In the genomic region with DNA sequence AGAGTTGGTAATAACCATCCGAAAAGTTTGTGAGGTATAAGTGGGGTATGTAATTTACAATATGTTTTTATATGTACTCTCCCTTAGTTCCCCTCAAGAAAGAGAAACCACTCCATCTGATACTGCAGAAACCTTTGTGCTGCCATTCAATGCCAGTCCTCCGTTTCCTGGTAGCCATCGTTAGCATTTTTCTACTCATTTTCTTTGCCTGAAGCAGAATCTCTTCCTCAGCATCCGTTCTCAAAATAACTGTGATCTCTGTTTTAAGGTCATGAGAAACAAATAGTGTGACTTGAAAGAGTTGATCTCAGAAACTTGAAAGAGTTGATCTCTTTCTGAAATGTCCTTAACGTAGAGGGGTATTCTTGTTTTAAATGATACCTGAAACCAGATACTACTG, we compare ENCODE assay signal across 8 cellular contexts. TPM values are rescaled to one million over a fixed set of nuclear protein-coding genes. Genes with fewer than 3 reads are reported as not detected.
DNase-seq lines count a peak whose midpoint lies in the region; ATAC-seq and TF ChIP-seq lines count a peak whose summit lies in the region.

No MANE protein-coding gene starts in this region.

- H3K36me3 ChIP-seq in RWPE2 (ENCODE audit: low read depth) (peaks cover 63% of the 10 kb centered on the region), sigmoid colon (peaks cover 0 to 39% (median 5%) of the 10 kb centered on the region in 4 donors)

- H3K9me3 ChIP-seq in RWPE2 (ENCODE audit: severe bottlenecking) (no peaks in the 10 kb centered on the region), sigmoid colon (no peaks in the 10 kb centered on the region)

- peak overlapping the region; percentile 65 for H3K4me3 ChIP-seq in GM12865 (ENCODE audit: low read depth, low read length)
- peak overlapping the region; percentile 65 for H3K4me3 ChIP-seq in RWPE2 (ENCODE audit: severe bottlenecking)
- peak overlapping the region; percentile 96 for H3K4me3 ChIP-seq in fibroblast of mammary gland (ENCODE audit: control insufficient read depth, low read depth, low read length)
- H3K4me3 ChIP-seq in sigmoid colon = peak overlapping the region; percentile 72 to 89 (median 82)

- TF ChIP-seq EP300 in sigmoid colon (IDR thresholded peaks at IDR 0.05) = no peak

- DNase-seq in GM12865 (ENCODE audit: low read depth) (peak; percentile 46), RWPE2 (ENCODE audit: low spot score) (no peak), fibroblast of mammary gland (ENCODE audit: low read depth) (peak; percentile 3), sigmoid colon (no peak), GM03348 (ENCODE audit: low spot score) (no peak)
- DNase-seq in effector CD4-positive, alpha-beta T cell = no peak

- intact Hi-C loops in sigmoid colon (cut with DNase I) = loop anchor here (10.0 kb wide), 1 partner anchor 752 kb away; a partner anchor contains a TSS

- 11 to 21% methylated on average over 5 of the region's 5 CpGs for WGBS in sigmoid colon, 2 donors

- H3K4me1 ChIP-seq in RWPE2 (ENCODE audit: insufficient read depth, poor library complexity, severe bottlenecking) (peaks cover 5% of the 10 kb centered on the region), sigmoid colon (peaks cover 0 to 47% (median 39%) of the 10 kb centered on the region in 4 donors)

- H3K27me3 ChIP-seq in RWPE2 (ENCODE audit: insufficient read depth, poor library complexity, severe bottlenecking) (no peaks in the 10 kb centered on the region), sigmoid colon (no peaks in the 10 kb centered on the region)

- H3K27ac ChIP-seq in RWPE2 (ENCODE audit: poor library complexity, severe bottlenecking) (no peak overlapping the region), sigmoid colon (peak overlapping the region in 3 of 4 donors; percentile 83 to 85 (median 84))

- TF ChIP-seq POLR2A in sigmoid colon (IDR thresholded peaks at IDR 0.05) = no peak

- ATAC-seq in RWPE2 (ENCODE audit: low read depth) (no peak), GM21717 (IDR thresholded peaks at IDR 0.05; ENCODE audit: unreplicated experiment) (no peak), GM21360 (IDR thresholded peaks at IDR 0.05; ENCODE audit: unreplicated experiment) (no peak)

- no peak for TF ChIP-seq CTCF in GM12865 (IDR thresholded peaks at IDR 0.05; ENCODE audit: insufficient read depth, low read depth, low read length, missing control alignments)
- TF ChIP-seq CTCF in RWPE2 (IDR thresholded peaks at IDR 0.05; ENCODE audit: poor library complexity, severe bottlenecking) = no peak
- no peak for TF ChIP-seq CTCF in fibroblast of mammary gland (conservative IDR thresholded peaks at IDR 0.05; ENCODE audit: control insufficient read depth, insufficient read depth, low read depth, low read length)
- no peak for TF ChIP-seq CTCF in sigmoid colon (IDR thresholded peaks at IDR 0.05)

RNA-seq across cellular contexts. Expression of a gene that starts 1.0 kb away (rescaled TPM):
- total RNA-seq in sigmoid colon = 10 to 100 TPM; 44.9 to 94.2 (median 58.7) TPM
- 10 to 100 TPM in 2 of 3 donors, 1 to 10 TPM in 1; 7.8 to 31.8 (median 16.6) TPM for polyA plus RNA-seq in sigmoid colon

RNA-seq across cellular contexts. Expression of a gene that starts 1.3 kb away (rescaled TPM):
- 10 to 100 TPM in 3 of 4 donors, 1 to 10 TPM in 1; 7.1 to 17.9 (median 12.7) TPM for total RNA-seq in sigmoid colon
- polyA plus RNA-seq in sigmoid colon = 10 to 100 TPM in 1 of 3 donors, 1 to 10 TPM in 2; 1.2 to 10.1 (median 2.3) TPM

Comparison
In these comparisons a context has a peak if more than half of its experiments do, and no peak if none do; other contexts are left out.
1. DNase-seq: peak in GM12865 (single experiment) and fibroblast of mammary gland (single experiment); none in RWPE2 (single experiment), sigmoid colon (single experiment), effector CD4-positive, alpha-beta T cell (single experiment) and GM03348 (single experiment).
2. Peak in every context shown above with its lines, with median percentiles within 50 percentile points of each other: H3K4me3 ChIP-seq.